Comparison of ENCODE assay signal across 9 cellular contexts in the genomic region with DNA sequence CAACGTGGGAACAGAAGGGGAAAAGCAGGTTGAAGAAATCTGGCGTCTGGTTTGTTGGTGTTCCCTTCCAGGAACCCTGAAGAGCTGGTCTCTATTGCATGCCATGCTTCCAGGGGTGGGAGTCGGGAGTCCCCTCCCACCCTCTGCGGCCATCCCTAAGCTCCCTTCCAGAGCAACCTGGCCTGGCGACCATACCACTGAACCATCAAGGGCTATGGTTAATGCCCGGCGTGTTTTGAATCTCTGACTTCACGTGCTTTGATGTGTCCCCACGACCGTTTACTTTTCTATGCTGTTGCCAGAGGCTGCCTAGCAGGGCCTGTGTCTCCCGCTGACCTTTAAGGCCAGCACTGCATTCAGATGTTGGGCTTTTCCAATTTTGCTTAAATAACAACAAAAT. TPM values are rescaled to one million over a fixed set of nuclear protein-coding genes. Genes with fewer than 3 reads are reported as not detected.
DNase-seq lines count a peak whose midpoint lies in the region; ATAC-seq and TF ChIP-seq lines count a peak whose summit lies in the region.
"Had no signal": no experiment of that assay in that cellular context is flagged by ENCODE, and none has a peak within 500 bp of the region (broad histone marks: within the 10 kb centered on the region; RNA-seq: fewer than 3 reads in every experiment).

No MANE protein-coding gene starts in this region.

- H3K27ac Mint-ChIP-seq in CD8-positive, alpha-beta T cell = peak overlapping the region; percentile 100
- no peak overlapping the region for H3K27ac Mint-ChIP-seq in endodermal cell

- no peak overlapping the region for H3K9ac ChIP-seq in endodermal cell (ENCODE audit: extremely low read depth, low read length, poor library complexity, severe bottlenecking)

- no peak for TF ChIP-seq CTCF in CD8-positive, alpha-beta T cell (IDR thresholded peaks at IDR 0.05)
- TF ChIP-seq CTCF in endodermal cell (conservative IDR thresholded peaks at IDR 0.05) (no peak), neutrophil (IDR thresholded peaks at IDR 0.05) (no peak)

- no peaks in the 10 kb centered on the region for H3K36me3 ChIP-seq in CD8-positive, alpha-beta T cell (ENCODE audit: insufficient read depth, low read length)
- H3K36me3 ChIP-seq in endodermal cell (ENCODE audit: control insufficient read depth, insufficient read depth, low read length) (peaks cover 11% of the 10 kb centered on the region), neutrophil (peaks cover 14% of the 10 kb centered on the region)

- ATAC-seq in CD8-positive, alpha-beta T cell = no peak
- ATAC-seq in GM18907 (IDR thresholded peaks at IDR 0.05; ENCODE audit: unreplicated experiment) = no peak
- no peak for ATAC-seq in HG03097 (IDR thresholded peaks at IDR 0.05; ENCODE audit: low FRiP score, unreplicated experiment)
- ATAC-seq in GM21528 (IDR thresholded peaks at IDR 0.05; ENCODE audit: low FRiP score, unreplicated experiment) = no peak

- CTCF ChIA-PET in CD8-positive, alpha-beta T cell (lab: Charles Lee) = interaction anchor here (0.7 to 3.7 kb wide), 12 partner anchors 10 to 324 kb away, joined by 3 to 27 read pairs (median 5); no protein-coding TSS in a partner anchor

- H3K36me3 Mint-ChIP-seq in CD8-positive, alpha-beta T cell = peaks cover 38% of the 10 kb centered on the region
- H3K36me3 Mint-ChIP-seq in endodermal cell (ENCODE audit: low read depth) = no peaks in the 10 kb centered on the region

- peak overlapping the region; percentile 91 for H3K27ac ChIP-seq in CD8-positive, alpha-beta T cell (ENCODE audit: low read depth, low read length)
- H3K27ac ChIP-seq in endodermal cell (ENCODE audit: low read depth, low read length) = no peak overlapping the region
- peak overlapping the region; percentile 98 for H3K27ac ChIP-seq in neutrophil

- H3K27me3 Mint-ChIP-seq in CD8-positive, alpha-beta T cell (ENCODE audit: low read depth) = no peaks in the 10 kb centered on the region
- peaks cover 11% of the 10 kb centered on the region for H3K27me3 Mint-ChIP-seq in endodermal cell (ENCODE audit: insufficient read depth)

- intact Hi-C loops in CD8-positive, alpha-beta T cell (cut with DNase I, micrococcal nuclease) = loop anchor here (1.0 to 10.0 kb wide), 12 partner anchors 15 to 407 kb away; a partner anchor contains a TSS

- no peak for DNase-seq in CD8-positive, alpha-beta T cell
- DNase-seq in NCI-H69 (lab: John Stamatoyannopoulos, UW) (peak; percentile 10), endodermal cell (peak; percentile 67), SIG-M5 treated with dmso at 0.1 percent for 504 hours (lab: John Stamatoyannopoulos, UW; ENCODE audit: unreplicated experiment) (no peak)

- peak overlapping the region; percentile 99 for H3K4me3 Mint-ChIP-seq in CD8-positive, alpha-beta T cell
- H3K4me3 Mint-ChIP-seq in endodermal cell = peak overlapping the region; percentile 81

- H3K4me1 ChIP-seq in CD8-positive, alpha-beta T cell (ENCODE audit: insufficient read depth, low read length) = peaks cover 21% of the 10 kb centered on the region
- peaks cover 8% of the 10 kb centered on the region for H3K4me1 ChIP-seq in endodermal cell (ENCODE audit: control insufficient read depth, insufficient read depth, low read length)
- H3K4me1 ChIP-seq in neutrophil (ENCODE audit: control insufficient read depth in 1 of 2, insufficient read depth in 1 of 2, low read depth in 1 of 2, low read length in 1 of 2) = peaks cover 31 to 43% of the 10 kb centered on the region in 2 experiments

- H3K9me3 Mint-ChIP-seq in CD8-positive, alpha-beta T cell = no peaks in the 10 kb centered on the region
- no peaks in the 10 kb centered on the region for H3K9me3 Mint-ChIP-seq in endodermal cell

- POLR2A ChIA-PET in CD8-positive, alpha-beta T cell (lab: Charles Lee) = interaction anchor here (0.7 to 3.7 kb wide), 13 partner anchors 11 to 123 kb away, joined by 3 to 48 read pairs (median 4); no protein-coding TSS in a partner anchor

- WGBS in endodermal cell (ENCODE audit: insufficient coverage in 1 of 2, insufficient read length in 1 of 2), 2 experiments = 48 to 54% methylated on average over 7 to 11 of the region's 11 CpGs

- H3K27me3 ChIP-seq in CD8-positive, alpha-beta T cell (ENCODE audit: insufficient read depth, low read length) = no peaks in the 10 kb centered on the region
- H3K27me3 ChIP-seq in endodermal cell (ENCODE audit: control insufficient read depth, insufficient read depth, low read length, poor library complexity, severe bottlenecking) (peaks cover 26% of the 10 kb centered on the region), neutrophil (no peaks in the 10 kb centered on the region)

- H3K4me1 Mint-ChIP-seq in CD8-positive, alpha-beta T cell (ENCODE audit: low read depth) = peaks cover 24% of the 10 kb centered on the region
- peaks cover 18% of the 10 kb centered on the region for H3K4me1 Mint-ChIP-seq in endodermal cell

- no peaks in the 10 kb centered on the region for H3K9me3 ChIP-seq in CD8-positive, alpha-beta T cell (ENCODE audit: low read length)
- no peaks in the 10 kb centered on the region for H3K9me3 ChIP-seq in endodermal cell (ENCODE audit: control insufficient read depth, low read length)
- no peaks in the 10 kb centered on the region for H3K9me3 ChIP-seq in neutrophil
- H3K9me3 ChIP-seq: SJSA1 had no signal

- H3K4me3 ChIP-seq in CD8-positive, alpha-beta T cell (ENCODE audit: low read depth, low read length) = peak overlapping the region; percentile 76
- H3K4me3 ChIP-seq in endodermal cell (ENCODE audit: low read length) = peak overlapping the region; percentile 80
- H3K4me3 ChIP-seq in neutrophil (ENCODE audit: low read depth in 1 of 2, low read length in 1 of 2) = peak overlapping the region; percentile 75 to 85

RNA-seq across cellular contexts. Expression of a gene that starts 0.7 kb away (rescaled TPM):
- 100 to 1,000 TPM; 280 to 281 TPM for total RNA-seq in CD8-positive, alpha-beta T cell
- total RNA-seq in endodermal cell = 10 to 100 TPM; 19.4 TPM
- polyA plus RNA-seq in endodermal cell (2013, experiment 1 of 2) = 13.3 TPM
- 13.5 TPM for polyA plus RNA-seq in endodermal cell (2013, experiment 2 of 2)

Comparison
In these comparisons a context has a peak if more than half of its experiments do, and no peak if none do; other contexts are left out.
1. DNase-seq: peak in NCI-H69 (single experiment) and endodermal cell (single experiment); none in CD8-positive, alpha-beta T cell (0 of 7) and SIG-M5 treated with dmso at 0.1 percent for 504 hours (single experiment).
2. RNA of a gene that starts 0.7 kb away (total RNA-seq): 280 to 281 TPM in CD8-positive, alpha-beta T cell; 19.4 TPM in endodermal cell; every median in the first group is over 10 times any median in the second.
3. Peak in every context shown above with its lines, with median percentiles within 50 percentile points of each other: H3K4me3 ChIP-seq.